ENCODE assay signal across 8 cellular contexts in genomic region chr1:155125946-155126493, GRCh38. TPM values are rescaled to one million over a fixed set of nuclear protein-coding genes. Genes with fewer than 3 reads are reported as not detected.
A peak's percentile ranks its signal among the peaks of the same experiment; 100 is the strongest.
DNase-seq lines count a peak whose midpoint lies in the region; ATAC-seq and TF ChIP-seq lines count a peak whose summit lies in the region.

No MANE protein-coding gene starts in this region.

- H3K4me3 Mint-ChIP-seq in naive thymus-derived CD8-positive, alpha-beta T cell, result peak overlapping the region; percentile 33 to 97 (median 58)

- H3K27ac ChIP-seq in C4-2B (peak overlapping the region; percentile 95), RWPE1 (peak overlapping the region; percentile 98)

- POLR2A ChIA-PET in RWPE1 (lab: Yijun Ruan, JAX; ENCODE audit: low non-redundant PET), result interaction anchor here (3.5 kb wide), 1 partner anchor 10 kb away, joined by 14 read pairs; the partner anchor contains the start of gene SLC50A1
- POLR2A ChIA-PET in naive thymus-derived CD8-positive, alpha-beta T cell (lab: Charles Lee), result interaction anchor here (0.6 to 3.1 kb wide), 5 partner anchors 9 to 491 kb away, joined by 3 to 10 read pairs (median 5); partner anchors contain the start of gene SLC50A1

- no peak for ATAC-seq in naive thymus-derived CD8-positive, alpha-beta T cell
- no peak for ATAC-seq in HG03280 (IDR thresholded peaks at IDR 0.05; ENCODE audit: unreplicated experiment)
- no peak for ATAC-seq in GM18909 (IDR thresholded peaks at IDR 0.05; ENCODE audit: poor library complexity, unreplicated experiment)
- ATAC-seq in GM18511 (IDR thresholded peaks at IDR 0.05; ENCODE audit: unreplicated experiment), result no peak

- no peak overlapping the region for H3K4me3 ChIP-seq in fibroblast of mammary gland (ENCODE audit: control insufficient read depth, low read depth, low read length)

- peaks cover 26 to 43% (median 39%) of the 10 kb centered on the region in 4 donors for H3K4me1 Mint-ChIP-seq in naive thymus-derived CD8-positive, alpha-beta T cell

- H3K36me3 Mint-ChIP-seq in naive thymus-derived CD8-positive, alpha-beta T cell, result no peaks in the 10 kb centered on the region

- peaks cover 0 to 14% (median 2%) of the 10 kb centered on the region in 5 donors for H3K27me3 Mint-ChIP-seq in naive thymus-derived CD8-positive, alpha-beta T cell

- CTCF ChIA-PET in RWPE1 (lab: Yijun Ruan, JAX), result interaction anchor here (0.6 to 1.5 kb wide), 4 partner anchors 35 to 129 kb away, joined by 3 to 5 read pairs (median 3); partner anchors contain the start of gene KRTCAP2

- no peaks in the 10 kb centered on the region for H3K9me3 Mint-ChIP-seq in naive thymus-derived CD8-positive, alpha-beta T cell

- TF ChIP-seq CTCF in C4-2B (conservative IDR thresholded peaks at IDR 0.05) (no peak), RWPE1 (conservative IDR thresholded peaks at IDR 0.05; ENCODE audit: low read depth) (no peak), fibroblast of mammary gland (conservative IDR thresholded peaks at IDR 0.05; ENCODE audit: control insufficient read depth, insufficient read depth, low read depth, low read length) (no peak)

- no peak for DNase-seq in RWPE1 (ENCODE audit: low spot score)
- DNase-seq in fibroblast of mammary gland (ENCODE audit: low read depth), result peak; percentile 19
- DNase-seq in naive thymus-derived CD8-positive, alpha-beta T cell, result no peak
- DNase-seq in DMS79 treated with DMSO at 0.1 percent for 48 hours (lab: John Stamatoyannopoulos, UW), result no peak

- H3K27ac Mint-ChIP-seq in naive thymus-derived CD8-positive, alpha-beta T cell, result peak overlapping the region in 3 of 10 donors; percentile 24 to 60 (median 59)

RNA-seq across cellular contexts. Expression of gene EFNA1, which starts 1.7 kb away (rescaled TPM):
- 1 to 10 TPM; 8.5 to 8.6 TPM for total RNA-seq in naive thymus-derived CD8-positive, alpha-beta T cell
- 10 to 100 TPM in 1 of 3 donors, 1 to 10 TPM in 2; 2.9 to 12.0 (median 7.7) TPM for polyA plus RNA-seq in naive thymus-derived CD8-positive, alpha-beta T cell

RNA-seq across cellular contexts. Expression of gene SLC50A1, which starts 9.6 kb away (rescaled TPM):
- 10 to 100 TPM; 26.7 to 26.9 TPM for total RNA-seq in naive thymus-derived CD8-positive, alpha-beta T cell
- polyA plus RNA-seq in naive thymus-derived CD8-positive, alpha-beta T cell, result 10 to 100 TPM; 50.3 to 72.7 (median 62.3) TPM

RNA-seq across cellular contexts. Expression of gene DPM3, which starts 14.3 kb away (rescaled TPM):
- 10 to 100 TPM; 45.2 to 59.8 TPM for total RNA-seq in naive thymus-derived CD8-positive, alpha-beta T cell
- 100 to 1,000 TPM; 103 to 159 (median 159) TPM for polyA plus RNA-seq in naive thymus-derived CD8-positive, alpha-beta T cell

RNA-seq across cellular contexts. Expression of gene KRTCAP2, which starts 47.1 kb away (rescaled TPM):
- 100 to 1,000 TPM; 148 to 152 TPM for total RNA-seq in naive thymus-derived CD8-positive, alpha-beta T cell
- 100 to 1,000 TPM; 453 to 495 (median 490) TPM for polyA plus RNA-seq in naive thymus-derived CD8-positive, alpha-beta T cell

RNA-seq across cellular contexts. Expression of gene EFNA3, which starts 47.4 kb away (rescaled TPM):
- 1 to 10 TPM in 1 of 2 experiments, under 1 TPM in 1; 0.88 to 1.2 TPM for total RNA-seq in naive thymus-derived CD8-positive, alpha-beta T cell
- 1 to 10 TPM in 1 of 3 donors, under 1 TPM in 2; 0.53 to 1.3 (median 0.56) TPM for polyA plus RNA-seq in naive thymus-derived CD8-positive, alpha-beta T cell
